ENCODE assay signal across 13 cellular contexts in genomic region chr10:74255800-74256422, GRCh38.
DNase-seq lines count a peak whose midpoint lies in the region; ATAC-seq and TF ChIP-seq lines count a peak whose summit lies in the region.
"Had no signal": no experiment of that assay in that cellular context is flagged by ENCODE, and none has a peak within 500 bp of the region (broad histone marks: within the 10 kb centered on the region; RNA-seq: fewer than 3 reads in every experiment).

No MANE protein-coding gene starts in this region.

- no peaks in the 10 kb centered on the region for H3K36me3 ChIP-seq in prostate gland

- H3K4me1 Mint-ChIP-seq in WTC11 = peaks cover 50% of the 10 kb centered on the region

- CTCF ChIA-PET in WTC11 (lab: Charles Lee) = interaction anchor here (1.8 kb wide), 1 partner anchor 12 kb away, joined by 7 read pairs; no protein-coding TSS in a partner anchor

- ATAC-seq in WTC11 = peak; percentile 47; the same call in 1 of the 2 replicates
- no peak for ATAC-seq in GM21619 (IDR thresholded peaks at IDR 0.05; ENCODE audit: unreplicated experiment)
- ATAC-seq: right cardiac atrium had no signal

- H3K27ac ChIP-seq in prostate gland = no peak overlapping the region
- H3K27ac ChIP-seq: BLaER1 treated with 17β-estradiol and CSF1 and Interleukin-3, amounts not matched to agents 10 nM and 100 nM had no signal

- no peak for TF ChIP-seq POLR2A in prostate gland (IDR thresholded peaks at IDR 0.05)

- H3K27ac Mint-ChIP-seq in WTC11 = peak overlapping the region; percentile 94
- H3K27ac Mint-ChIP-seq: activated naive CD4-positive, alpha-beta T cell treated with anti-CD3 and anti-CD28 coated beads, Interleukin-2, amount 50 U/mL, for 72 hours had no signal

- WGBS in prostate gland = 48% methylated on average over 5 of the region's 5 CpGs

- no peaks in the 10 kb centered on the region for H3K4me1 ChIP-seq in prostate gland (replicated peaks)

- DNase-seq in D341Med (ENCODE audit: low spot score) = peak; percentile 10
- DNase-seq in MV-4-11 (lab: John Stamatoyannopoulos, UW) = peak; percentile 72
- DNase-seq in WTC11 (ENCODE audit: low spot score) = no peak
- DNase-seq in midbrain (lab: John Stamatoyannopoulos, UW) = peak; percentile 4
- no peak for DNase-seq in prostate gland (ENCODE audit: low spot score)
- no peak for DNase-seq in NCI-H1694 (lab: John Stamatoyannopoulos, UW)
- DNase-seq in 8988T = no peak
- DNase-seq: NCI-H2107, right cardiac atrium, T-helper 2 cell had no signal

- POLR2A ChIA-PET in WTC11 (lab: Charles Lee) = no interaction called here

- H3K4me3 ChIP-seq in prostate gland = no peak overlapping the region
- H3K4me3 ChIP-seq: BLaER1 treated with 17β-estradiol and CSF1 and Interleukin-3, amounts not matched to agents 10 nM and 100 nM had no signal

- H3K4me3 Mint-ChIP-seq in WTC11 = no peak overlapping the region

- no peaks in the 10 kb centered on the region for H3K27me3 Mint-ChIP-seq in WTC11 (ENCODE audit: low read depth)

- TF ChIP-seq CTCF in WTC11 (IDR thresholded peaks at IDR 0.05) = no peak
- no peak for TF ChIP-seq CTCF in prostate gland (IDR thresholded peaks at IDR 0.05)

- H3K27me3 ChIP-seq in prostate gland (replicated peaks; ENCODE audit: insufficient read depth) = no peaks in the 10 kb centered on the region
- H3K27me3 ChIP-seq: BLaER1 treated with 17β-estradiol and CSF1 and Interleukin-3, amounts not matched to agents 10 nM and 100 nM had no signal

- H3K9me3 Mint-ChIP-seq in WTC11 = no peaks in the 10 kb centered on the region
- H3K9me3 Mint-ChIP-seq: activated naive CD4-positive, alpha-beta T cell treated with anti-CD3 and anti-CD28 coated beads, Interleukin-2, amount 50 U/mL, for 72 hours had no signal

- intact Hi-C loops in prostate gland (cut with DNase I) = no loop called here

- H3K36me3 Mint-ChIP-seq in WTC11 = no peaks in the 10 kb centered on the region
- H3K36me3 Mint-ChIP-seq: activated naive CD4-positive, alpha-beta T cell treated with anti-CD3 and anti-CD28 coated beads, Interleukin-2, amount 50 U/mL, for 72 hours had no signal

- H3K9me3 ChIP-seq in prostate gland = no peaks in the 10 kb centered on the region
- H3K9me3 ChIP-seq: BLaER1 treated with 17β-estradiol and CSF1 and Interleukin-3, amounts not matched to agents 10 nM and 100 nM had no signal

TF ChIP-seq in WTC11, 78 proteins besides CTCF, POLR2A, EP300 and RAD21:
- TF ChIP-seq ZNF263 (CRISPR knock-in tag; IDR thresholded peaks at IDR 0.05; ENCODE audit: low read depth) (no peak), CBFB (CRISPR knock-in tag; IDR thresholded peaks at IDR 0.05; ENCODE audit: low read depth) (no peak), ELF4 (CRISPR knock-in tag; IDR thresholded peaks at IDR 0.05; ENCODE audit: low read depth) (no peak), ZNF532 (CRISPR knock-in tag; IDR thresholded peaks at IDR 0.05; ENCODE audit: borderline replicate concordance) (no peak), NR3C1 (CRISPR knock-in tag; conservative IDR thresholded peaks at IDR 0.05; ENCODE audit: low read depth) (no peak), PRRX2 (CRISPR knock-in tag; IDR thresholded peaks at IDR 0.05) (no peak), ERG (CRISPR knock-in tag; IDR thresholded peaks at IDR 0.05) (no peak), ZNF281 (CRISPR knock-in tag; IDR thresholded peaks at IDR 0.05) (no peak), ATF3 (CRISPR knock-in tag; conservative IDR thresholded peaks at IDR 0.05) (no peak), JUN (CRISPR knock-in tag; IDR thresholded peaks at IDR 0.05) (no peak), ZNF423 (CRISPR knock-in tag; IDR thresholded peaks at IDR 0.05) (no peak), OVOL2 (CRISPR knock-in tag; IDR thresholded peaks at IDR 0.05; ENCODE audit: borderline replicate concordance) (no peak), FOXP1 (CRISPR knock-in tag; IDR thresholded peaks at IDR 0.05; ENCODE audit: borderline replicate concordance) (no peak), SP1 (CRISPR knock-in tag; conservative IDR thresholded peaks at IDR 0.05) (no peak), USF2 (CRISPR knock-in tag; IDR thresholded peaks at IDR 0.05) (no peak)

Comparison
In these comparisons a context has a peak if more than half of its experiments do, and no peak if none do; other contexts are left out.
1. DNase-seq: peak in D341Med (single experiment), MV-4-11 (single experiment) and midbrain (single experiment); none in WTC11 (single experiment), prostate gland (single experiment), NCI-H1694 (single experiment) and 8988T (single experiment).